Comparison of ENCODE assay signal across 17 cellular contexts in the genomic region with DNA sequence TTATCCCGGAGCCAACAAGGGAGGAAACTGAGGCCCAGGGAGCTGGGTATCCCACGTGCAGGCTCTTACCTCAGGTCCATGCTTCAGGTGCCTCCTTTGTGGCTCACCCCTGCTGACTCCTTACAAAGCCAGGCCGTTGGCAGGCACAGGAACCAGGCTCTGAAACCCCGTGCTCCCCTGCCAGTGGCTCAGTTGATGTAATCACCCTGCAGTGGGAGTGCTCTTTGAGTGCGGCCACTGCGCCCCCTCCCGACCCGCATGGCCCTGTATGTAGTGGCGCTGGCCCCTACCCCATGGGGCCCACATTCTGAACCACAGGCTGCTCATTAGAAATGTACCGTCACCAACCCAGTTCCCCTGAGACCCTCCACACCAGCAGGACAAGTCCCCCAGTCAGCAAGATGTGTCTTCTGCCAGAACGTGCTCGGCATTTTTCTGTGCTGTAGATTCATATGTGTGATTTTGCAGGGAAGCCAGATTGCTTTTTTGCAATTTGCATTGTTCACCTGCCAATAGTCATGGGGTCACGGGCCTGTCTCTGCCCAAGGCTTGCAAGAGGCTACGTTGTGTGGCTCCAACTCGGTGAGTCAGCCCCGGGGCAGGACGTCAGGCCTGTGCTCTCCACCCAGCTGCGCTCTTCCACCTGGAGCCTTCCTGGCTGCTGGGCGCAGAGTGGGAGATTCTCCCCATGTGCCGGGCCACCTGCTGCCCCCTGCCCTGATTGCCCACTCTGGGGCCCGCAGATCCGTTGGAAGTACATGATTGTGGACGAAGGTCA.
"Had no signal": no experiment of that assay in that cellular context is flagged by ENCODE, and none has a peak within 500 bp of the region (broad histone marks: within the 10 kb centered on the region; RNA-seq: fewer than 3 reads in every experiment).

No MANE protein-coding gene starts in this region.

- H3K9me3 ChIP-seq: gastrocnemius medialis, neutrophil, right lobe of liver, upper lobe of right lung had no signal

- ATAC-seq: gastrocnemius medialis, right lobe of liver, SK-N-SH treated with all-trans-retinoic acid at 6 μM for 48 hours, upper lobe of right lung had no signal

- H3K27ac ChIP-seq: gastrocnemius medialis, neutrophil, right lobe of liver, upper lobe of right lung had no signal

- FAIRE-seq: bronchial epithelial cell, endothelial cell of umbilical vein, kidney, TTC549 had no signal

- DNase-seq: activated CD4-positive, alpha-beta T cell treated with anti-CD3 and anti-CD28 coated beads, Interleukin-2, amount 50 U/mL, for 1 hour; activated gamma-delta T cell; activated T-cell treated with anti-CD3 and anti-CD28 coated beads, Interleukin-2, amount 50 U/mL, for 48 hours; aorta; gastrocnemius medialis; kidney; right lobe of liver; stimulated activated CD4-positive, alpha-beta T cell treated with anti-CD3 and anti-CD28 coated beads, Interleukin-2, amount 100 ng/mL, for 24 hours; stimulated activated naive CD4-positive, alpha-beta T cell treated with Interleukin-2 at 50 U/mL for 16 hours; T-helper 2 cell; upper lobe of right lung had no signal

- H3K27me3 Mint-ChIP-seq: activated naive CD8-positive, alpha-beta T cell had no signal

- H3K4me1 ChIP-seq: gastrocnemius medialis, upper lobe of right lung had no signal

- H3K27ac Mint-ChIP-seq: activated naive CD8-positive, alpha-beta T cell had no signal

- H3K4me3 Mint-ChIP-seq: activated naive CD8-positive, alpha-beta T cell had no signal

- H3K4me3 ChIP-seq: gastrocnemius medialis, right lobe of liver, upper lobe of right lung had no signal

- H3K27me3 ChIP-seq: gastrocnemius medialis, neutrophil, right lobe of liver, upper lobe of right lung had no signal
